In the genomic region with DNA sequence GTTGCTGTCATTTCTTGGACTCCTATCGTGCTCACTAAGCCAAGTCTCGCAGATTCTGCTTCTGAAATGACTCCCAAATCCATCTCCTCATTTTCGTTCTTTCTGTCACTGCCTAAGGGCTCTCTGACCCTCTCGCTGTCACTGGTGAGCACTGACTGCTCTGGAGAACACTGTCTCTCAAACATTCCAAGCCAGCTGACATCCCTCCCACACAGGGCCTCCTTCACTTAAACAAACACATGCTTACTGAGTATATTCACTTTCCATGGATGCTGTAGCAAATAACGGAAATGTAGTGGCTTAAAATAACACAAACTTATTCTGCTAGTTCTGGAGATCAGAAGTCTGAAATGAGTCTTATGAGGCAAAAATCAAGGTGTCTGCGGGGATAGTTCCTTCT, we compare ENCODE assay signal across 1 cellular context.
TF ChIP-seq lines count a peak whose summit lies in the region.

No MANE protein-coding gene starts in this region.

TF ChIP-seq in IMR-90, 13 proteins besides CTCF, POLR2A, EP300 and RAD21:
- TF ChIP-seq FOS (IDR thresholded peaks at IDR 0.05; ENCODE audit: low read depth, low read length), result no peak
- TF ChIP-seq, protein P1, sequence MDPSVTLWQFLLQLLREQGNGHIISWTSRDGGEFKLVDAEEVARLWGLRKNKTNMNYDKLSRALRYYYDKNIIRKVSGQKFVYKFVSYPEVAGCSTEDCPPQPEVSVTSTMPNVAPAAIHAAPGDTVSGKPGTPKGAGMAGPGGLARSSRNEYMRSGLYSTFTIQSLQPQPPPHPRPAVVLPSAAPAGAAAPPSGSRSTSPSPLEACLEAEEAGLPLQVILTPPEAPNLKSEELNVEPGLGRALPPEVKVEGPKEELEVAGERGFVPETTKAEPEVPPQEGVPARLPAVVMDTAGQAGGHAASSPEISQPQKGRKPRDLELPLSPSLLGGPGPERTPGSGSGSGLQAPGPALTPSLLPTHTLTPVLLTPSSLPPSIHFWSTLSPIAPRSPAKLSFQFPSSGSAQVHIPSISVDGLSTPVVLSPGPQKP (IDR thresholded peaks at IDR 0.05; ENCODE audit: borderline replicate concordance, low read depth, low read length), result no peak
- TF ChIP-seq MAFK (IDR thresholded peaks at IDR 0.05; ENCODE audit: low read depth, low read length), result no peak
- TF ChIP-seq NFE2L2 (IDR thresholded peaks at IDR 0.05; ENCODE audit: low read depth, low read length), result no peak
- TF ChIP-seq BHLHE40 (IDR thresholded peaks at IDR 0.05; ENCODE audit: low read depth, low read length), result no peak
- no peak for TF ChIP-seq SMC3 (IDR thresholded peaks at IDR 0.05; ENCODE audit: low read depth, low read length)
- TF ChIP-seq, protein P2, sequence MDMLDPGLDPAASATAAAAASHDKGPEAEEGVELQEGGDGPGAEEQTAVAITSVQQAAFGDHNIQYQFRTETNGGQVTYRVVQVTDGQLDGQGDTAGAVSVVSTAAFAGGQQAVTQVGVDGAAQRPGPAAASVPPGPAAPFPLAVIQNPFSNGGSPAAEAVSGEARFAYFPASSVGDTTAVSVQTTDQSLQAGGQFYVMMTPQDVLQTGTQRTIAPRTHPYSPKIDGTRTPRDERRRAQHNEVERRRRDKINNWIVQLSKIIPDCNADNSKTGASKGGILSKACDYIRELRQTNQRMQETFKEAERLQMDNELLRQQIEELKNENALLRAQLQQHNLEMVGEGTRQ (IDR thresholded peaks at IDR 0.05; ENCODE audit: low read depth, low read length), result no peak
- no peak for TF ChIP-seq MXI1 (IDR thresholded peaks at IDR 0.05; ENCODE audit: borderline replicate concordance, low read depth, low read length)
- no peak for TF ChIP-seq CHD1 (IDR thresholded peaks at IDR 0.05; ENCODE audit: low read depth, low read length)
- no peak for TF ChIP-seq MAZ (IDR thresholded peaks at IDR 0.05; ENCODE audit: borderline replicate concordance, low read depth, low read length)
- TF ChIP-seq CEBPB (IDR thresholded peaks at IDR 0.05; ENCODE audit: low read depth, low read length), result no peak
- no peak for TF ChIP-seq RFX5 (IDR thresholded peaks at IDR 0.05; ENCODE audit: low read depth, low read length)
- TF ChIP-seq RCOR1 (IDR thresholded peaks at IDR 0.05; ENCODE audit: insufficient replicate concordance, low read length), result no peak
TF ChIP-seq in IMR-90: peak in this region for 0.
